18 cellular contexts compared by ENCODE assay signal in the genomic region with DNA sequence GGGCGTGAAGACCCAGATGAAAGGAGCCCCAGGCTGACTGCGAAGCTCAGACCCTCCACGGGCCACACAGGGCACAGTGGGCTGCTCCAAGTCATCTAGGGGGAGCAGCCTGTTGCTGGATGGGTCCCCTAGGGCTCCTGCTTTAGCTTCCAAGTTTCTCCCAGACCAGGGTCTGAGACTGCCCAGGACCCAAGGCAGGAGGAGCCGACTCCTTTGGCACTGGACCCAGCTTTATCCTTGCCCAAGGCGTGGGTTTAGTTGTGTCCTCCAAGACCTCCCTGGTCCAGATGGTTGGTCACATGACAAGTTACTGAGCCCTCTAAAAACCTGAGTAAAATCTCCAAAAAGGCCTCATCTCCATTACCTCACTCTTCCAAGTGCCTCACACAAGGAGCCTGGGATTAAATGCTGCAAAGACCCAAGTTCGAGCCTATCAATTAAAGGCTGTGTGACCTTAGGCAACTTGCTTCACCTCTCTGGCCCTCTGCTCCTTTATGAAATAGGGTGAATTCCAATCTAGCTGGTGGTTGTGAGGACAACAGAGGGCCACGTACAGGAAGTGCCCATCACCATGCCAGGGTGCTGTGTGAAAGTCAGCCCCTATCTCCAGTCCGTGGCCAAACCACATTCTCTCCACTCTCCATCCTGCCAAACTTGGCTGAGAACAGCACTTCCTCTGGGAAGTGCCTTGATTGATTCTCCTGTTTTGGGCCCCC. TPM values are rescaled to one million over a fixed set of nuclear protein-coding genes. Genes with fewer than 3 reads are reported as not detected.
A peak's percentile ranks its signal among the peaks of the same experiment; 100 is the strongest.
DNase-seq lines count a peak whose midpoint lies in the region; ATAC-seq and TF ChIP-seq lines count a peak whose summit lies in the region.
"Had no signal": no experiment of that assay in that cellular context is flagged by ENCODE, and none has a peak within 500 bp of the region (broad histone marks: within the 10 kb centered on the region; RNA-seq: fewer than 3 reads in every experiment).

No MANE protein-coding gene starts in this region.

- no peak for TF ChIP-seq EP300 in Ishikawa (IDR thresholded peaks at IDR 0.05; ENCODE audit: borderline replicate concordance)

- H3K4me1 Mint-ChIP-seq in CD4-positive, CD25-positive, alpha-beta regulatory T cell, result peaks cover 6 to 41% (median 10%) of the 10 kb centered on the region in 4 donors
- peaks cover 53% of the 10 kb centered on the region for H3K4me1 Mint-ChIP-seq in brain
- H3K4me1 Mint-ChIP-seq in neural crest cell, result peaks cover 64% of the 10 kb centered on the region
- peaks cover 33% of the 10 kb centered on the region for H3K4me1 Mint-ChIP-seq in GM23338

- no peaks in the 10 kb centered on the region for H3K9me3 Mint-ChIP-seq in CD4-positive, CD25-positive, alpha-beta regulatory T cell
- H3K9me3 Mint-ChIP-seq in brain, result no peaks in the 10 kb centered on the region
- H3K9me3 Mint-ChIP-seq in neural crest cell, result no peaks in the 10 kb centered on the region
- no peaks in the 10 kb centered on the region for H3K9me3 Mint-ChIP-seq in GM23338
- H3K9me3 Mint-ChIP-seq: activated naive CD4-positive, alpha-beta T cell treated with anti-CD3 and anti-CD28 coated beads, Interleukin-2, amount 50 U/mL, for 72 hours; stimulated activated naive B cell treated with anti-CD40 and anti-IgM and Interleukin-4, amounts not matched to agents 10 μg/mL and 1 μg/mL and 100 μg/mL, for 72 hours had no signal

- no peak overlapping the region for H3K27ac ChIP-seq in CD4-positive, CD25-positive, alpha-beta regulatory T cell (ENCODE audit: insufficient read depth, low read length, poor library complexity, severe bottlenecking)
- no peak overlapping the region for H3K27ac ChIP-seq in GM23338 (ENCODE audit: low read depth)
- H3K27ac ChIP-seq: epithelial cell of prostate had no signal

- H3K4me3 ChIP-seq in CD4-positive, CD25-positive, alpha-beta regulatory T cell (ENCODE audit: low read depth, low read length), result no peak overlapping the region
- H3K4me3 ChIP-seq in GM23338, result no peak overlapping the region

- H3K27me3 Mint-ChIP-seq in CD4-positive, CD25-positive, alpha-beta regulatory T cell, result no peaks in the 10 kb centered on the region
- H3K27me3 Mint-ChIP-seq in brain (peaks cover under 1% of the 10 kb centered on the region), neural crest cell (ENCODE audit: low read depth) (peaks cover 19% of the 10 kb centered on the region), GM23338 (ENCODE audit: insufficient read depth, low read depth, poor library complexity) (peaks cover 21% of the 10 kb centered on the region)

- no peak overlapping the region for H3K4me2 ChIP-seq in GM23338

- no peak for TF ChIP-seq RAD21 in Ishikawa (IDR thresholded peaks at IDR 0.05; ENCODE audit: low read depth)

- ATAC-seq in CD4-positive, CD25-positive, alpha-beta regulatory T cell (ENCODE audit: low read depth in 2 of 2), result no peak
- ATAC-seq in GM23338 (no peak), GM18909 (IDR thresholded peaks at IDR 0.05; ENCODE audit: poor library complexity, unreplicated experiment) (no peak)
- ATAC-seq: activated naive CD4-positive, alpha-beta T cell treated with anti-CD3 and anti-CD28 coated beads, Interleukin-2, amount 50 U/mL, for 72 hours; left cardiac atrium; stimulated activated naive B cell treated with anti-CD40 and anti-IgM and Interleukin-4, amounts not matched to agents 10 μg/mL and 1 μg/mL and 100 μg/mL, for 72 hours had no signal

- peak overlapping the region in 1 of 3 donors; percentile 13 for H3K27ac Mint-ChIP-seq in CD4-positive, CD25-positive, alpha-beta regulatory T cell
- H3K27ac Mint-ChIP-seq in brain (peak overlapping the region in 3 of 5 experiments; percentile 10 to 58 (median 45)), neural crest cell (ENCODE audit: unreplicated experiment) (no peak overlapping the region), GM23338 (no peak overlapping the region)
- H3K27ac Mint-ChIP-seq: stimulated activated naive B cell treated with anti-CD40 and anti-IgM and Interleukin-4, amounts not matched to agents 10 μg/mL and 1 μg/mL and 100 μg/mL, for 72 hours had no signal

- no peak for DNase-seq in CD4-positive, CD25-positive, alpha-beta regulatory T cell
- no peak for DNase-seq in neural crest cell (ENCODE audit: low read depth, low spot score)
- DNase-seq in NOMO-1 treated with dmso at 0.1 percent for 144 hours (lab: John Stamatoyannopoulos, UW; ENCODE audit: unreplicated experiment), result no peak
- DNase-seq in GM23338 (ENCODE audit: low spot score), result no peak
- DNase-seq in Kasumi-1 (lab: John Stamatoyannopoulos, UW), result no peak
- DNase-seq: cerebellar nuclear complex; head of caudate nucleus; KBM-7; left cardiac atrium; NCI-H1694 treated with DMSO at 0.1 percent for 48 hours; NCI-H82; SHP77; stimulated activated naive B cell treated with anti-CD40 and anti-IgM and Interleukin-4, amounts not matched to agents 10 μg/mL and 1 μg/mL and 100 μg/mL, for 72 hours had no signal

- peak overlapping the region in 3 of 4 donors; percentile 19 to 86 (median 32) for H3K4me3 Mint-ChIP-seq in CD4-positive, CD25-positive, alpha-beta regulatory T cell
- H3K4me3 Mint-ChIP-seq in brain (peak overlapping the region; percentile 23 to 95 (median 70)), neural crest cell (peak overlapping the region; percentile 90), GM23338 (no peak overlapping the region)
- H3K4me3 Mint-ChIP-seq: stimulated activated naive B cell treated with anti-CD40 and anti-IgM and Interleukin-4, amounts not matched to agents 10 μg/mL and 1 μg/mL and 100 μg/mL, for 72 hours had no signal

- no peaks in the 10 kb centered on the region; the same call in 1 of the 2 replicates for H3K79me2 ChIP-seq in GM23338 (replicated peaks; ENCODE audit: insufficient read depth)

- H3K27me3 ChIP-seq in CD4-positive, CD25-positive, alpha-beta regulatory T cell (ENCODE audit: control insufficient read depth, insufficient read depth, low read length), result no peaks in the 10 kb centered on the region
- peaks cover 11% of the 10 kb centered on the region; the same call in 1 of the 2 replicates for H3K27me3 ChIP-seq in GM23338 (ENCODE audit: insufficient read depth)

- peaks cover 3% of the 10 kb centered on the region for H4K20me1 ChIP-seq in GM23338 (replicated peaks; ENCODE audit: insufficient read depth)

- no peaks in the 10 kb centered on the region for H3K36me3 Mint-ChIP-seq in CD4-positive, CD25-positive, alpha-beta regulatory T cell
- H3K36me3 Mint-ChIP-seq in brain (peaks cover 4% of the 10 kb centered on the region), neural crest cell (ENCODE audit: low read depth) (peaks cover 12% of the 10 kb centered on the region), GM23338 (ENCODE audit: low read depth) (peaks cover 42% of the 10 kb centered on the region)

- H3F3A ChIP-seq in GM23338 (replicated peaks; ENCODE audit: low read depth), result peaks cover 12% of the 10 kb centered on the region; the same call in 1 of the 2 replicates

- no peak overlapping the region for H2AFZ ChIP-seq in GM23338

- H3K4me1 ChIP-seq in CD4-positive, CD25-positive, alpha-beta regulatory T cell (ENCODE audit: control insufficient read depth, insufficient read depth, low read length, poor library complexity, severe bottlenecking), result peaks cover 38% of the 10 kb centered on the region
- H3K4me1 ChIP-seq in GM23338 (ENCODE audit: insufficient read depth), result peaks cover 19% of the 10 kb centered on the region

- no peaks in the 10 kb centered on the region for H3K9me2 ChIP-seq in GM23338 (ENCODE audit: insufficient read depth)

- no peaks in the 10 kb centered on the region for H3K9me3 ChIP-seq in CD4-positive, CD25-positive, alpha-beta regulatory T cell (ENCODE audit: control insufficient read depth in 2 of 2, low read length in 2 of 2)

- no peak for TF ChIP-seq CTCF in brain (conservative IDR thresholded peaks at IDR 0.05)
- TF ChIP-seq CTCF in neural crest cell (conservative IDR thresholded peaks at IDR 0.05), result no peak
- TF ChIP-seq CTCF in GM23338 (conservative IDR thresholded peaks at IDR 0.05; ENCODE audit: low read depth in 2 of 2), result no peak

- no peaks in the 10 kb centered on the region for H3K36me3 ChIP-seq in CD4-positive, CD25-positive, alpha-beta regulatory T cell (ENCODE audit: control insufficient read depth, insufficient read depth, low read length)
- H3K36me3 ChIP-seq in GM23338 (ENCODE audit: insufficient read depth), result no peaks in the 10 kb centered on the region; the same call in 1 of the 2 replicates

RNA-seq across cellular contexts. Expression of gene NECAB3, which starts 2.5 kb away (rescaled TPM):
- total RNA-seq in CD4-positive, CD25-positive, alpha-beta regulatory T cell, result 15.6 TPM
- polyA plus RNA-seq in CD4-positive, CD25-positive, alpha-beta regulatory T cell, result 1 to 10 TPM; 3.0 to 6.3 (median 3.6) TPM
- polyA plus RNA-seq in brain (ENCODE audit: insufficient read depth, low read depth, low replicate concordance) (75.9 TPM), GM23338 (2016; fragmentation: Nextera tagmentation; extraction: Ambion mirVana) (8.5 and 13.4 TPM in 2 replicates)
- total RNA-seq in neural crest cell, result 56.0 and 63.3 TPM in 2 replicates
- 28.4 TPM in 2 replicates for total RNA-seq in GM23338 (2014; rRNA removed; shearing (Covaris generic))

RNA-seq across cellular contexts. Expression of gene ACTL10, which starts 5.0 kb away (rescaled TPM):
- 2.0 TPM for total RNA-seq in CD4-positive, CD25-positive, alpha-beta regulatory T cell
- 10 to 100 TPM in 1 of 4 donors, 1 to 10 TPM in 3; 7.1 to 11.6 (median 8.6) TPM for polyA plus RNA-seq in CD4-positive, CD25-positive, alpha-beta regulatory T cell
- polyA plus RNA-seq in brain (ENCODE audit: insufficient read depth, low read depth, low replicate concordance) (1.4 TPM), GM23338 (2016; fragmentation: Nextera tagmentation; extraction: Ambion mirVana) (0.66 and 0.71 TPM in 2 replicates)
- total RNA-seq in neural crest cell, result 0.75 TPM in 2 replicates
- total RNA-seq in GM23338 (2014; rRNA removed; shearing (Covaris generic)), result 0.08 and 1.9 TPM in 2 replicates

RNA-seq across cellular contexts. Expression of gene C20orf144, which starts 9.6 kb away (rescaled TPM):
- not detected for total RNA-seq in CD4-positive, CD25-positive, alpha-beta regulatory T cell
- under 1 TPM in 1 of 4 donors, not detected in 3; 0.41 TPM for polyA plus RNA-seq in CD4-positive, CD25-positive, alpha-beta regulatory T cell
- polyA plus RNA-seq in brain (ENCODE audit: insufficient read depth, low read depth, low replicate concordance) (0.14 TPM), GM23338 (2016; fragmentation: Nextera tagmentation; extraction: Ambion mirVana) (0.10 and 0.26 TPM in 2 replicates)
- 0.44 and 0.82 TPM in 2 replicates for total RNA-seq in neural crest cell
- total RNA-seq in GM23338 (2014; rRNA removed; shearing (Covaris generic)), result 0.66 TPM in 1 of 2 replicates, not detected in the other

RNA-seq across cellular contexts. Expression of gene E2F1, which starts 14.5 kb away (rescaled TPM):
- total RNA-seq in CD4-positive, CD25-positive, alpha-beta regulatory T cell, result 3.1 TPM
- 1 to 10 TPM in 1 of 4 donors, under 1 TPM in 3; 0.48 to 2.4 (median 0.85) TPM for polyA plus RNA-seq in CD4-positive, CD25-positive, alpha-beta regulatory T cell
- polyA plus RNA-seq in brain (ENCODE audit: insufficient read depth, low read depth, low replicate concordance) (73.1 TPM), GM23338 (2016; fragmentation: Nextera tagmentation; extraction: Ambion mirVana) (12.1 and 13.9 TPM in 2 replicates)
- total RNA-seq in neural crest cell, result 84.8 and 94.9 TPM in 2 replicates
- 42.6 and 45.0 TPM in 2 replicates for total RNA-seq in GM23338 (2014; rRNA removed; shearing (Covaris generic))

RNA-seq across cellular contexts. Expression of gene PXMP4, which starts 48.4 kb away (rescaled TPM):
- total RNA-seq in CD4-positive, CD25-positive, alpha-beta regulatory T cell, result 5.3 TPM
- polyA plus RNA-seq in CD4-positive, CD25-positive, alpha-beta regulatory T cell, result 10 to 100 TPM; 10.7 to 14.5 (median 11.8) TPM
- polyA plus RNA-seq in brain (ENCODE audit: insufficient read depth, low read depth, low replicate concordance), result 23.5 TPM
- 5.2 and 5.6 TPM in 2 replicates for total RNA-seq in neural crest cell
- total RNA-seq in GM23338 (2014; rRNA removed; shearing (Covaris generic)), result 0.39 and 1.2 TPM in 2 replicates
- 2.7 and 3.5 TPM in 2 replicates for polyA plus RNA-seq in GM23338 (2016; fragmentation: Nextera tagmentation; extraction: Ambion mirVana)

Comparison
In these comparisons a context has a peak if more than half of its experiments do, and no peak if none do; other contexts are left out.
1. H3K27ac Mint-ChIP-seq: peak in brain (3 of 5); none in neural crest cell (single experiment) and GM23338 (single experiment).